29 cellular contexts compared by ENCODE assay signal in genomic region chr2:5672749-5673147, GRCh38. TPM values are rescaled to one million over a fixed set of nuclear protein-coding genes. Genes with fewer than 3 reads are reported as not detected.
A peak's percentile ranks its signal among the peaks of the same experiment; 100 is the strongest.
DNase-seq lines count a peak whose midpoint lies in the region; ATAC-seq and TF ChIP-seq lines count a peak whose summit lies in the region.
"Had no signal": no experiment of that assay in that cellular context is flagged by ENCODE, and none has a peak within 500 bp of the region (broad histone marks: within the 10 kb centered on the region; RNA-seq: fewer than 3 reads in every experiment).

No MANE protein-coding gene starts in this region.

- H3K4me3 ChIP-seq in H7 (ENCODE audit: insufficient read depth, low read depth, low read length) (peak overlapping the region; percentile 40), iPS-18a (ENCODE audit: low read length) (peak overlapping the region; percentile 51), gastroesophageal sphincter (no peak overlapping the region)
- H3K4me3 ChIP-seq: body of pancreas, HAP-1, right lobe of liver, vagina had no signal

- no peak for DNase-seq in H7
- DNase-seq in osteocyte (ENCODE audit: extremely low spot score, unreplicated experiment): no peak
- no peak for DNase-seq in NCI-H1092 (lab: John Stamatoyannopoulos, UW)
- no peak for DNase-seq in amniotic stem cell (lab: John Stamatoyannopoulos, UW)
- DNase-seq: activated CD4-positive, alpha-beta T cell treated with anti-CD3 and anti-CD28 coated beads, Interleukin-2, amount 50 U/mL, for 48 hours; activated CD4-positive, CD25-positive, alpha-beta regulatory T cell treated with anti-CD3 and anti-CD28 coated beads, Interleukin-2, amount 50 U/mL, for 72 hours; activated naive CD4-positive, alpha-beta T cell; activated T-cell treated with anti-CD3 and anti-CD28 coated beads, Interleukin-2, amount 50 U/mL, for 72 hours; body of pancreas; DMS 273 treated with DMSO at 0.1 percent for 48 hours; dorsolateral prefrontal cortex; EL; kidney glomerular epithelial cell; MV-4-11; right lobe of liver; stomach had no signal

- TF ChIP-seq CTCF in brain (conservative IDR thresholded peaks at IDR 0.05): no peak
- TF ChIP-seq CTCF in osteocyte (IDR thresholded peaks at IDR 0.05): no peak
- TF ChIP-seq CTCF in gastroesophageal sphincter (IDR thresholded peaks at IDR 0.05): no peak

- H3K36me3 ChIP-seq in H7 (replicated peaks; ENCODE audit: control insufficient read depth, insufficient read depth, low read length): no peaks in the 10 kb centered on the region
- H3K36me3 ChIP-seq in iPS-18a (ENCODE audit: control insufficient read depth, low read depth, low read length): no peaks in the 10 kb centered on the region
- no peaks in the 10 kb centered on the region for H3K36me3 ChIP-seq in gastroesophageal sphincter
- H3K36me3 ChIP-seq: HAP-1, right lobe of liver, spleen, stomach, vagina had no signal

- H3K27ac ChIP-seq in iPS-18a (ENCODE audit: low read length): no peak overlapping the region
- no peak overlapping the region for H3K27ac ChIP-seq in gastroesophageal sphincter
- H3K27ac ChIP-seq: body of pancreas, dorsolateral prefrontal cortex, right lobe of liver, spleen, stomach, vagina had no signal

- H3K9me3 ChIP-seq in iPS-18a (ENCODE audit: control insufficient read depth, low read depth, low read length): no peaks in the 10 kb centered on the region
- no peaks in the 10 kb centered on the region for H3K9me3 ChIP-seq in gastroesophageal sphincter
- H3K9me3 ChIP-seq: body of pancreas, HAP-1, right lobe of liver, SK-N-SH, spleen, stomach, vagina had no signal

- peaks cover 27% of the 10 kb centered on the region for H3K27me3 ChIP-seq in H7 (ENCODE audit: control insufficient read depth, insufficient read depth, low read length)
- peaks cover 41% of the 10 kb centered on the region for H3K27me3 ChIP-seq in iPS-18a (ENCODE audit: control insufficient read depth, insufficient read depth, low read length)
- H3K27me3 ChIP-seq in gastroesophageal sphincter: peaks cover 45% of the 10 kb centered on the region
- H3K27me3 ChIP-seq: vagina had no signal

- H3K27ac Mint-ChIP-seq in brain: peak overlapping the region in 3 of 5 experiments; percentile 23 to 84 (median 49)
- H3K27ac Mint-ChIP-seq in osteocyte (ENCODE audit: unreplicated experiment): peak overlapping the region; percentile 55
- H3K27ac Mint-ChIP-seq: activated T-cell treated with anti-CD3 and anti-CD28 coated beads, Interleukin-2, amount 50 U/mL, for 72 hours; B cell; T-helper 1 cell treated with Interleukin-12 subunit alpha and Interleukin-12 subunit beta and Interleukin-4 antibody, amounts not matched to agents 30 μg/mL and 1 μg/mL, for 36 hours had no signal

- H3K4me1 ChIP-seq in iPS-18a (ENCODE audit: control insufficient read depth, low read depth, low read length) (peaks cover 5% of the 10 kb centered on the region), gastroesophageal sphincter (peaks cover 0 to 9% (median 0%) of the 10 kb centered on the region in 3 donors)
- H3K4me1 ChIP-seq: HAP-1, right lobe of liver, vagina had no signal

- H3K4me3 Mint-ChIP-seq in brain: peak overlapping the region; percentile 18 to 84 (median 64)
- peak overlapping the region; percentile 65 for H3K4me3 Mint-ChIP-seq in osteocyte (ENCODE audit: unreplicated experiment)
- H3K4me3 Mint-ChIP-seq: activated T-cell treated with anti-CD3 and anti-CD28 coated beads, Interleukin-2, amount 50 U/mL, for 72 hours; B cell; T-helper 1 cell treated with Interleukin-12 subunit alpha and Interleukin-12 subunit beta and Interleukin-4 antibody, amounts not matched to agents 30 μg/mL and 1 μg/mL, for 36 hours had no signal

- H3K9ac ChIP-seq in iPS-18a (ENCODE audit: low read length): no peak overlapping the region
- H3K9ac ChIP-seq: SK-N-SH had no signal

- 75% methylated on average over 5 of the region's 15 CpGs; no CpG with 5 or more reads in 1 of the 2 donors for WGBS in gastroesophageal sphincter (ENCODE audit: low coverage in 1 of 2), 2 donors

- ATAC-seq in gastroesophageal sphincter (no peak), HG02571 (IDR thresholded peaks at IDR 0.05; ENCODE audit: unreplicated experiment) (no peak)
- ATAC-seq: activated T-cell treated with anti-CD3 and anti-CD28 coated beads, Interleukin-2, amount 50 U/mL, for 72 hours; Right ventricle myocardium inferior had no signal

- H3K27me3 Mint-ChIP-seq in brain (peaks cover 7% of the 10 kb centered on the region), osteocyte (ENCODE audit: unreplicated experiment) (peaks cover 6% of the 10 kb centered on the region)

- TF ChIP-seq EP300 in gastroesophageal sphincter (IDR thresholded peaks at IDR 0.05): no peak

- TF ChIP-seq POLR2A in gastroesophageal sphincter (IDR thresholded peaks at IDR 0.05): no peak

- H3K4me1 Mint-ChIP-seq in brain (peaks cover 37% of the 10 kb centered on the region), osteocyte (ENCODE audit: unreplicated experiment) (peaks cover 32% of the 10 kb centered on the region)
- H3K4me1 Mint-ChIP-seq: B cell had no signal

- H3K36me3 Mint-ChIP-seq in brain (no peaks in the 10 kb centered on the region), osteocyte (ENCODE audit: unreplicated experiment) (no peaks in the 10 kb centered on the region)

- H3K9me3 Mint-ChIP-seq in brain: peaks cover 0 to 6% (median 0%) of the 10 kb centered on the region in 5 experiments
- H3K9me3 Mint-ChIP-seq in osteocyte (ENCODE audit: unreplicated experiment): no peaks in the 10 kb centered on the region
- H3K9me3 Mint-ChIP-seq: activated T-cell treated with anti-CD3 and anti-CD28 coated beads, Interleukin-2, amount 50 U/mL, for 72 hours; T-helper 1 cell treated with Interleukin-12 subunit alpha and Interleukin-12 subunit beta and Interleukin-4 antibody, amounts not matched to agents 30 μg/mL and 1 μg/mL, for 36 hours had no signal

RNA-seq across cellular contexts. Expression of gene SOX11, which starts 19.4 kb away (rescaled TPM):
- 20.9 and 26.6 TPM in 2 replicates for total RNA-seq in H7 (2014; rRNA removed; shearing (Covaris generic))
- polyA plus RNA-seq in brain (ENCODE audit: insufficient read depth, low read depth, low replicate concordance): 14.3 TPM
- total RNA-seq in osteocyte: 69.5 and 71.7 TPM in 2 replicates
- under 1 TPM; 0.73 to 0.94 (median 0.82) TPM for total RNA-seq in gastroesophageal sphincter
- total RNA-seq: activated T-cell treated with anti-CD3 and anti-CD28 coated beads, Interleukin-2, amount 50 U/mL, for 72 hours; B cell; endothelial cell of umbilical vein; lung microvascular endothelial cell; right lobe of liver; vagina had no signal
- polyA plus RNA-seq: endothelial cell of umbilical vein had no signal

Comparison
In these comparisons a context has a peak if more than half of its experiments do, and no peak if none do; other contexts are left out.
1. H3K4me3 ChIP-seq: peak in H7 (single experiment) and iPS-18a (single experiment); none in gastroesophageal sphincter (0 of 2).
2. RNA of gene SOX11, which starts 19.4 kb away (total RNA-seq): 69.5 to 71.7 TPM in osteocyte and 20.9 to 26.6 TPM in H7; 0.73 to 0.94 TPM in gastroesophageal sphincter; every median in the first group is over 10 times any median in the second.